ENCODE assay signal across 24 cellular contexts in genomic region chr11:42494459-42494858, GRCh38.
"Had no signal": no experiment of that assay in that cellular context is flagged by ENCODE, and none has a peak within 500 bp of the region (broad histone marks: within the 10 kb centered on the region; RNA-seq: fewer than 3 reads in every experiment).

No MANE protein-coding gene starts in this region.

- ATAC-seq: effector memory CD8-positive, alpha-beta T cell; esophagus mucosa; foreskin keratinocyte; gastrocnemius medialis; gastroesophageal sphincter; heart left ventricle; heart right ventricle had no signal

- H3K9me3 ChIP-seq: colonic mucosa, esophagus muscularis mucosa, esophagus squamous epithelium, gastrocnemius medialis, gastroesophageal sphincter had no signal

- H3K4me1 Mint-ChIP-seq: endodermal cell had no signal

- H3K4me1 ChIP-seq: colonic mucosa, esophagus muscularis mucosa, esophagus squamous epithelium, foreskin keratinocyte, gastrocnemius medialis, gastroesophageal sphincter, heart left ventricle, heart right ventricle had no signal

- H3K4me3 ChIP-seq: colonic mucosa, coronary artery, dorsolateral prefrontal cortex, esophagus muscularis mucosa, esophagus squamous epithelium, gastrocnemius medialis, gastroesophageal sphincter, heart left ventricle, heart right ventricle had no signal

- H3K9me3 Mint-ChIP-seq: dendritic cell treated with granulocyte-macrophage colony-stimulating factor and Interleukin-4, amounts not matched to agents 40 ng/mL and 50 ng/mL, for 4 days had no signal

- DNase-seq: colonic mucosa; cortex of kidney; dermis blood vessel endothelial cell; dorsolateral prefrontal cortex; effector CD4-positive, alpha-beta T cell; effector CD8-positive, alpha-beta T cell; effector memory CD8-positive, alpha-beta T cell; endodermal cell; erythroblast; esophagus squamous epithelium; foreskin fibroblast; foreskin keratinocyte; foreskin melanocyte; gastrocnemius medialis; glutamatergic neuron; head of caudate nucleus; heart left ventricle; heart right ventricle had no signal

- H3K27me3 ChIP-seq: colonic mucosa, dorsolateral prefrontal cortex, esophagus muscularis mucosa, esophagus squamous epithelium, foreskin keratinocyte, gastrocnemius medialis, gastroesophageal sphincter, heart left ventricle, heart right ventricle had no signal

- H3K27ac Mint-ChIP-seq: dendritic cell treated with granulocyte-macrophage colony-stimulating factor and Interleukin-4, amounts not matched to agents 40 ng/mL and 50 ng/mL, for 4 days; effector memory CD8-positive, alpha-beta T cell; endodermal cell had no signal

- H3K4me3 Mint-ChIP-seq: dendritic cell treated with granulocyte-macrophage colony-stimulating factor and Interleukin-4, amounts not matched to agents 40 ng/mL and 50 ng/mL, for 4 days; effector memory CD8-positive, alpha-beta T cell; endodermal cell had no signal

- H3K27me3 Mint-ChIP-seq: dendritic cell treated with granulocyte-macrophage colony-stimulating factor and Interleukin-4, amounts not matched to agents 40 ng/mL and 50 ng/mL, for 4 days; effector memory CD8-positive, alpha-beta T cell had no signal

- H3K36me3 ChIP-seq: colonic mucosa, esophagus muscularis mucosa, esophagus squamous epithelium, gastrocnemius medialis, gastroesophageal sphincter, heart left ventricle, heart right ventricle had no signal

- H3K27ac ChIP-seq: colonic mucosa, coronary artery, dorsolateral prefrontal cortex, epithelial cell of prostate, esophagus muscularis mucosa, esophagus squamous epithelium, foreskin keratinocyte, gastrocnemius medialis, gastroesophageal sphincter, heart left ventricle, heart right ventricle had no signal
